23 cellular contexts compared by ENCODE assay signal in the genomic region with DNA sequence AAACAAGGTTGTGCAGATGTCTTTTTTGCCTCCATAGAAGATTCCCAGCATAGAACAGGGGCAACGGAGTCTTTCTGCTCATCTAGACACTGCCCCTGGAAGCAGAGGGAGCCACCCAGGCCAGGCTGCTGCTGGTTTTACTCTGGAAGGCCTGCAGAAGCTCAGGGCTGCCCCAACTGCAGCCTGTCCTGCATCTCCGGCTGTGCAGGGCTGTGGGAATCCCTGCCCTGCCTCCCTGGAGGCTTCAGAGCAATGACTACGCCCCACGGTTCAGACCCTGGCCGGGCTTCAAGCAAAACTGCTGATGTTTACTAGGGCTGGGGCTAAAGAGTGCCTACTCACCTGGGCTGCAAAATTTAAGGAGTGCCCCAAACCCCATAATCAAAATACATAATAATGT. TPM values are rescaled to one million over a fixed set of nuclear protein-coding genes. Genes with fewer than 3 reads are reported as not detected.
"Had no signal": no experiment of that assay in that cellular context is flagged by ENCODE, and none has a peak within 500 bp of the region (broad histone marks: within the 10 kb centered on the region; RNA-seq: fewer than 3 reads in every experiment).

No MANE protein-coding gene starts in this region.

- H3K27ac ChIP-seq: KMS-11, SJCRH30 had no signal

- H3K9me3 ChIP-seq: SJCRH30 had no signal

- H3K4me3 ChIP-seq: K562, SJCRH30 had no signal

- H3K4me1 ChIP-seq: SJCRH30 had no signal

- ATAC-seq: HepG2, K562, SK-N-SH treated with all-trans-retinoic acid at 6 μM for 48 hours had no signal

- H3K36me3 ChIP-seq: SJCRH30 had no signal

- DNase-seq: Kasumi-1, MM.1S, NCI-H1092 treated with DMSO at 0.1 percent for 48 hours, NCI-H1436, NCI-H187, NCI-H2029, NCI-H2081 treated with DMSO at 0.1 percent for 48 hours, NCI-H2171, NCI-H226, NCI-H446, NCI-H510A, NCI-H524 treated with DMSO at 0.1 percent for 48 hours, NCI-H774, RPMI8226, SHP77 treated with DMSO at 0.1 percent for 48 hours, SJCRH30 had no signal

RNA-seq across cellular contexts. Expression of a gene that starts 43.9 kb away (rescaled TPM):
- total RNA-seq: HepG2, HT1080, K562, M059J, SJCRH30 had no signal
- polyA plus RNA-seq: HepG2, IgD-negative memory B cell, K562 had no signal

RNA-seq across cellular contexts. Expression of a gene that starts 44.5 kb away (rescaled TPM):
- total RNA-seq: HepG2, K562, M059J, SJCRH30 had no signal
- polyA plus RNA-seq: HepG2, IgD-negative memory B cell had no signal
